Comparison of ENCODE assay signal across 1 cellular context in genomic region chr10:92688927-92689662, GRCh38.
TF ChIP-seq lines count a peak whose summit lies in the region.

No MANE protein-coding gene starts in this region.

TF ChIP-seq in HEK293, 187 proteins besides CTCF, POLR2A, EP300 and RAD21 (continued from another document):
- TF ChIP-seq ZNF639 (tag by site-specific recombination; IDR thresholded peaks at IDR 0.05) = no peak
- peak; percentile 46; the same call in 1 of the 2 replicates for TF ChIP-seq ZSCAN30 (tag by site-specific recombination; IDR thresholded peaks at IDR 0.05)
- TF ChIP-seq ZNF16 (tag by site-specific recombination; IDR thresholded peaks at IDR 0.05; ENCODE audit: low read depth) = no peak
- no peak for TF ChIP-seq ZNF747 (tag by site-specific recombination; IDR thresholded peaks at IDR 0.05)
- TF ChIP-seq ZNF341 (tag by site-specific recombination; IDR thresholded peaks at IDR 0.05; ENCODE audit: low read depth) = no peak
- TF ChIP-seq GLIS1 (tag by site-specific recombination; IDR thresholded peaks at IDR 0.05) = no peak
- no peak for TF ChIP-seq ZBTB11 (tag by site-specific recombination; conservative IDR thresholded peaks at IDR 0.05; ENCODE audit: low read depth)
- TF ChIP-seq ZNF148 (tag by site-specific recombination; IDR thresholded peaks at IDR 0.05; ENCODE audit: borderline replicate concordance) = no peak
- TF ChIP-seq ZNF140 (tag by site-specific recombination; IDR thresholded peaks at IDR 0.05) = no peak
- peak; percentile 18; the same call in 1 of the 2 replicates for TF ChIP-seq ZIC2 (tag by site-specific recombination; IDR thresholded peaks at IDR 0.05)
